In genomic region chr7:11104578-11104977, GRCh38 we compare ENCODE assay signal across 1 cellular context.
TF ChIP-seq lines count a peak whose summit lies in the region.

No MANE protein-coding gene starts in this region.

TF ChIP-seq in GM12878, 131 proteins besides CTCF, POLR2A, EP300 and RAD21 (continued from another document):
- TF ChIP-seq BCLAF1 (IDR thresholded peaks at IDR 0.05) (no peak), SREBF2 (IDR thresholded peaks at IDR 0.05; ENCODE audit: low read length) (no peak), CHD2 (IDR thresholded peaks at IDR 0.05; ENCODE audit: borderline replicate concordance, low read depth, low read length) (no peak), STAT3 (IDR thresholded peaks at IDR 0.05; ENCODE audit: low read depth, low read length) (no peak), KDM1A (IDR thresholded peaks at IDR 0.05; ENCODE audit: borderline replicate concordance) (no peak), KLF5 (IDR thresholded peaks at IDR 0.05; ENCODE audit: partially characterized antibody) (no peak)
